ENCODE assay signal across 19 cellular contexts in genomic region chr9:133877967-133878366, GRCh38.
DNase-seq lines count a peak whose midpoint lies in the region; FAIRE-seq and TF ChIP-seq lines count a peak whose summit lies in the region.
"Had no signal": no experiment of that assay in that cellular context is flagged by ENCODE, and none has a peak within 500 bp of the region (broad histone marks: within the 10 kb centered on the region; RNA-seq: fewer than 3 reads in every experiment).

No MANE protein-coding gene starts in this region.

- H4K5ac ChIP-seq in H1 (ENCODE audit: insufficient read length, low read depth, low read length) (no peak overlapping the region), mesendoderm (ENCODE audit: low read length) (no peak overlapping the region)

- 0 out of 2 replicates have a peak overlapping the region, but pooled peaks have one; percentile 33 for H2AK5ac ChIP-seq in H1 (ENCODE audit: low read depth, low read length)
- no peak overlapping the region for H2AK5ac ChIP-seq in mesendoderm (ENCODE audit: low read length)

- peaks cover 12% of the 10 kb centered on the region for H3K79me1 ChIP-seq in H1 (ENCODE audit: low read depth, low read length)
- peaks cover 16% of the 10 kb centered on the region for H3K79me1 ChIP-seq in mesendoderm (ENCODE audit: low read length)

- H3K36me3 Mint-ChIP-seq in type B pancreatic cell, result no peaks in the 10 kb centered on the region

- no peak overlapping the region for H3K4me3 ChIP-seq in H1 (ENCODE audit: extremely low read depth in 1 of 4, insufficient read depth in 2 of 4, low read depth in 3 of 4, low read length in 4 of 4)
- H3K4me3 ChIP-seq in mesendoderm (ENCODE audit: low read length), result no peak overlapping the region
- H3K4me3 ChIP-seq: BLaER1 treated with 17β-estradiol and CSF1 and Interleukin-3, amounts not matched to agents 10 nM and 100 nM; K562; Peyer's patch had no signal

- TF ChIP-seq CTCF in H1 (IDR thresholded peaks at IDR 0.05; ENCODE audit: control extremely low read depth in 1 of 3, insufficient read depth in 1 of 3, low read depth in 1 of 3, low read length in 3 of 3), result no peak
- no peak for TF ChIP-seq CTCF in type B pancreatic cell (conservative IDR thresholded peaks at IDR 0.05)

- no peak overlapping the region for H2BK15ac ChIP-seq in H1 (ENCODE audit: low read length)
- no peak overlapping the region for H2BK15ac ChIP-seq in mesendoderm (replicated peaks; ENCODE audit: low read depth)

- peaks cover 3 to 17% of the 10 kb centered on the region in 2 experiments for H4K20me1 ChIP-seq in H1 (replicated peaks in 1 of 2; ENCODE audit: control insufficient read depth in 1 of 2, insufficient read depth in 2 of 2, low read length in 2 of 2)

- H3K4me2 ChIP-seq in H1 (ENCODE audit: insufficient read depth in 1 of 2, low read depth in 2 of 2, low read length in 2 of 2) (no peak overlapping the region), mesendoderm (ENCODE audit: low read length) (no peak overlapping the region)

- no peak for TF ChIP-seq POLR2A in H1 (IDR thresholded peaks at IDR 0.05; ENCODE audit: control extremely low read depth in 1 of 2, low read depth in 2 of 2, low read length in 2 of 2)

- no peaks in the 10 kb centered on the region for H3K9me3 Mint-ChIP-seq in type B pancreatic cell

- H3K23me2 ChIP-seq in H1 (ENCODE audit: low read depth, low read length), result no peaks in the 10 kb centered on the region

- CTCF ChIA-PET in H1 (lab: Charles Lee; ENCODE audit: partially characterized antibody), result interaction anchor here (0.9 to 5.8 kb wide), 9 partner anchors 10 to 135 kb away, joined by 3 to 41 read pairs (median 4); no protein-coding TSS in a partner anchor

- H3K14ac ChIP-seq in H1 (ENCODE audit: insufficient read length), result no peak overlapping the region

- no peak for TF ChIP-seq RAD21 in H1 (IDR thresholded peaks at IDR 0.05 in 1 of 2, conservative IDR thresholded peaks at IDR 0.05 in 1 of 2; ENCODE audit: low read depth in 2 of 2, low read length in 2 of 2)

- no peak overlapping the region for H3K4me3 Mint-ChIP-seq in type B pancreatic cell

- H2BK20ac ChIP-seq in H1 (ENCODE audit: low read length), result no peak overlapping the region

- H4K91ac ChIP-seq in H1 (replicated peaks; ENCODE audit: insufficient read length, low read length), result no peak overlapping the region

- no peak overlapping the region for H3K56ac ChIP-seq in H1 (replicated peaks; ENCODE audit: insufficient read length, low read depth, low read length)
- no peak overlapping the region for H3K56ac ChIP-seq in mesendoderm (ENCODE audit: low read length)

- no peak for FAIRE-seq in H1 (lab: Jason Lieb, UNC)
- FAIRE-seq: H54, HTR-8/SVneo, K562 had no signal

- no peak overlapping the region; the same call in 1 of the 2 replicates for H4K8ac ChIP-seq in H1 (ENCODE audit: extremely low read depth, insufficient read depth, low read length)
- H4K8ac ChIP-seq in mesendoderm (ENCODE audit: low read depth, low read length), result no peak overlapping the region

- H3K4me1 ChIP-seq in H1 (replicated peaks in 1 of 4; ENCODE audit: control insufficient read depth in 3 of 4, insufficient read depth in 4 of 4, low read length in 3 of 4) (peaks cover 0 to 24% (median 11%) of the 10 kb centered on the region in 4 experiments; a peak in 6 of 7 replicates), mesendoderm (ENCODE audit: control insufficient read depth, low read depth, low read length) (peaks cover 3% of the 10 kb centered on the region)
- H3K4me1 ChIP-seq: Peyer's patch had no signal

- H3K9ac ChIP-seq in H1 (replicated peaks in 1 of 4; ENCODE audit: extremely low read depth in 1 of 4, low read depth in 3 of 4, low read length in 3 of 4), result no peak overlapping the region
- no peak overlapping the region for H3K9ac ChIP-seq in mesendoderm (ENCODE audit: low read length)

- H3K27ac Mint-ChIP-seq in type B pancreatic cell, result peak overlapping the region; percentile 66

- H3K23ac ChIP-seq in H1 (ENCODE audit: insufficient read length) (no peak overlapping the region), mesendoderm (ENCODE audit: low read length) (peak overlapping the region; percentile 24)

- H2AFZ ChIP-seq in H1 (ENCODE audit: low read length), result no peak overlapping the region

- H2BK120ac ChIP-seq in H1 (replicated peaks; ENCODE audit: low read depth, low read length) (no peak overlapping the region), mesendoderm (ENCODE audit: low read depth, low read length) (no peak overlapping the region)

- H3K79me2 ChIP-seq in H1 (ENCODE audit: control insufficient read depth in 1 of 2, insufficient read depth in 2 of 2, low read length in 2 of 2), result peaks cover 0 to 51% of the 10 kb centered on the region in 2 experiments; a peak in 2 of 4 replicates
- H3K79me2 ChIP-seq in mesendoderm (ENCODE audit: control insufficient read depth, insufficient read depth, low read length), result no peaks in the 10 kb centered on the region

- no peak overlapping the region for H3K4ac ChIP-seq in H1 (replicated peaks; ENCODE audit: insufficient read length, low read depth, low read length)
- H3K4ac ChIP-seq in mesendoderm (ENCODE audit: low read depth, low read length), result no peak overlapping the region

- H2BK12ac ChIP-seq in H1 (ENCODE audit: low read depth, low read length), result peak overlapping the region; percentile 60; the same call in 1 of the 2 replicates

- no peaks in the 10 kb centered on the region for H3K27me3 Mint-ChIP-seq in type B pancreatic cell

- 91% methylated on average over 9 of the region's 17 CpGs; no CpG with 5 or more reads in 1 of the 2 experiments for WGBS in H1 (ENCODE audit: extremely low coverage in 1 of 2, insufficient coverage in 1 of 2, insufficient read length in 1 of 2, insufficient replicate concordance in 2 of 2, low coverage in 1 of 2, low lambda C conversion rate in 2 of 2, missing lambda C conversion rate in 1 of 2), 2 experiments
- no CpG with 5 or more reads among the region's 17 CpGs for WGBS in mesendoderm (ENCODE audit: extremely low coverage, insufficient coverage, low lambda C conversion rate)

- no peak overlapping the region for H3K27ac ChIP-seq in H1 (ENCODE audit: low read depth, low read length)
- H3K27ac ChIP-seq in mesendoderm (ENCODE audit: low read depth, low read length), result no peak overlapping the region
- H3K27ac ChIP-seq: 22Rv1; BLaER1 treated with 17β-estradiol and CSF1 and Interleukin-3, amounts not matched to agents 10 nM and 100 nM; Peyer's patch had no signal

- no peak overlapping the region; the same call in 1 of the 2 replicates for H3K18ac ChIP-seq in H1 (ENCODE audit: extremely low read depth, low read length)
- no peak overlapping the region for H3K18ac ChIP-seq in mesendoderm (ENCODE audit: low read length)

- H2BK5ac ChIP-seq in H1 (ENCODE audit: low read depth, low read length), result peak overlapping the region; percentile 44; the same call in 1 of the 2 replicates
- no peak overlapping the region for H2BK5ac ChIP-seq in mesendoderm (ENCODE audit: low read length)

- no peaks in the 10 kb centered on the region for H3K9me3 ChIP-seq in H1 (ENCODE audit: insufficient read depth in 2 of 2, low read depth in 1 of 2, low read length in 1 of 2)
- H3K9me3 ChIP-seq: BLaER1 treated with 17β-estradiol and CSF1 and Interleukin-3, amounts not matched to agents 10 nM and 100 nM; Peyer's patch had no signal

- H3K36me3 ChIP-seq in H1 (ENCODE audit: control insufficient read depth in 2 of 4, insufficient read depth in 4 of 4, low read length in 3 of 4) (no peaks in the 10 kb centered on the region), mesendoderm (ENCODE audit: control insufficient read depth, insufficient read depth, low read length) (no peaks in the 10 kb centered on the region)
- H3K36me3 ChIP-seq: BLaER1 treated with 17β-estradiol and CSF1 and Interleukin-3, amounts not matched to agents 10 nM and 100 nM; Peyer's patch had no signal

- DNase-seq in DMS79 treated with DMSO at 0.1 percent for 48 hours (lab: John Stamatoyannopoulos, UW), result peak; percentile 10
- DNase-seq in DMS79 (lab: John Stamatoyannopoulos, UW), result no peak
- no peak for DNase-seq in H1 (ENCODE audit: low read depth in 1 of 2, low spot score in 2 of 2)
- DNase-seq in mesendoderm, result no peak
- no peak for DNase-seq in type B pancreatic cell (ENCODE audit: extremely low spot score, unreplicated experiment)
- DNase-seq in NCI-H1417 treated with DMSO at 0.1 percent for 48 hours (lab: John Stamatoyannopoulos, UW), result no peak
- DNase-seq in mesenteric fat pad (ENCODE audit: low spot score), result no peak
- DNase-seq in NCI-H2029 treated with DMSO at 0.1 percent for 48 hours (lab: John Stamatoyannopoulos, UW), result no peak
- DNase-seq: DMS 273 treated with DMSO at 0.1 percent for 48 hours, EL, NCI-H1694 treated with DMSO at 0.1 percent for 48 hours, NCI-H2171, NCI-H446 treated with DMSO at 0.1 percent for 48 hours, Peyer's patch had no signal

- H3K27me3 ChIP-seq in H1 (replicated peaks in 1 of 4; ENCODE audit: control insufficient read depth in 3 of 4, extremely low read depth in 1 of 4, insufficient read depth in 3 of 4, low read length in 3 of 4) (no peaks in the 10 kb centered on the region), mesendoderm (ENCODE audit: insufficient read depth, low read length, poor library complexity) (no peaks in the 10 kb centered on the region)
- H3K27me3 ChIP-seq: BLaER1 treated with 17β-estradiol and CSF1 and Interleukin-3, amounts not matched to agents 10 nM and 100 nM; Peyer's patch had no signal

- POLR2A ChIA-PET in H1 (lab: Charles Lee; ENCODE audit: partially characterized antibody), result no interaction called here

- TF ChIP-seq EP300 in H1 (IDR thresholded peaks at IDR 0.05; ENCODE audit: borderline replicate concordance in 1 of 2, low read depth in 2 of 2, low read length in 2 of 2), result no peak

- peaks cover 61% of the 10 kb centered on the region for H3K4me1 Mint-ChIP-seq in type B pancreatic cell (ENCODE audit: unreplicated experiment)

TF ChIP-seq in H1, 55 proteins besides CTCF, POLR2A, EP300 and RAD21 (continues in another document):
- TF ChIP-seq TAF1 (IDR thresholded peaks at IDR 0.05; ENCODE audit: low read depth, low read length) (no peak), TCF12 (IDR thresholded peaks at IDR 0.05; ENCODE audit: low read depth, low read length) (no peak), SAP30 (IDR thresholded peaks at IDR 0.05; ENCODE audit: insufficient read depth, insufficient replicate concordance, low read length) (no peak), SIN3A (conservative IDR thresholded peaks at IDR 0.05 in 1 of 2, IDR thresholded peaks at IDR 0.05 in 1 of 2; ENCODE audit: low read depth in 1 of 2, low read length in 2 of 2) (no peak), PHF8 (conservative IDR thresholded peaks at IDR 0.05; ENCODE audit: low read depth, low read length) (no peak), TEAD4 (IDR thresholded peaks at IDR 0.05; ENCODE audit: low read depth, low read length) (no peak), CHD2 (IDR thresholded peaks at IDR 0.05; ENCODE audit: low read length) (no peak), POU5F1 (IDR thresholded peaks at IDR 0.05; ENCODE audit: low read depth, low read length) (no peak), CREB1 (IDR thresholded peaks at IDR 0.05) (no peak), BACH1 (IDR thresholded peaks at IDR 0.05; ENCODE audit: low read length) (no peak), ZNF274 (IDR thresholded peaks at IDR 0.05; ENCODE audit: borderline replicate concordance, extremely low read depth, low read length) (no peak), ASH2L (IDR thresholded peaks at IDR 0.05; ENCODE audit: low read length) (no peak), JUN (IDR thresholded peaks at IDR 0.05; ENCODE audit: low read depth, low read length) (no peak)
